16 cellular contexts compared by ENCODE assay signal in genomic region chr9:125329978-125330377, GRCh38.
"Had no signal": no experiment of that assay in that cellular context is flagged by ENCODE, and none has a peak within 500 bp of the region (broad histone marks: within the 10 kb centered on the region; RNA-seq: fewer than 3 reads in every experiment).

No MANE protein-coding gene starts in this region.

- H3K27me3 Mint-ChIP-seq: activated B cell treated with CpG ODN at 0.5 μM for 24 hours; activated CD4-positive, alpha-beta T cell treated with anti-CD3 and anti-CD28 coated beads, Interleukin-2, amount 10 ng/mL, durations not matched to agents 7 days and 5 days; activated T-helper 17 cell treated with anti-CD3 and anti-CD28 coated beads, Interleukin-2, amount 50 U/mL, for 72 hours; stimulated activated naive CD8-positive, alpha-beta T cell treated with anti-CD3 and anti-CD28 coated beads, Interleukin-15, Interleukin-2, amounts not matched to agents 100 ng/mL and 50 ng/mL, for 24 hours had no signal

- H3K4me3 Mint-ChIP-seq: activated B cell treated with CpG ODN at 0.5 μM for 24 hours; activated CD4-positive, alpha-beta T cell treated with anti-CD3 and anti-CD28 coated beads, Interleukin-2, amount 10 ng/mL, durations not matched to agents 7 days and 5 days; activated naive CD4-positive, alpha-beta T cell treated with anti-CD3 and anti-CD28 coated beads for 36 hours; activated T-helper 17 cell treated with anti-CD3 and anti-CD28 coated beads, Interleukin-2, amount 50 U/mL, for 72 hours; stimulated activated naive CD8-positive, alpha-beta T cell treated with anti-CD3 and anti-CD28 coated beads, Interleukin-15, Interleukin-2, amounts not matched to agents 100 ng/mL and 50 ng/mL, for 24 hours; T-helper 1 cell treated with Interleukin-12 subunit alpha and Interleukin-12 subunit beta and Interleukin-4 antibody, amounts not matched to agents 30 μg/mL and 1 μg/mL, for 36 hours had no signal

- H3K9me3 Mint-ChIP-seq: activated B cell treated with CpG ODN at 0.5 μM for 24 hours; activated CD4-positive, alpha-beta T cell treated with anti-CD3 and anti-CD28 coated beads, Interleukin-2, amount 10 ng/mL, durations not matched to agents 7 days and 5 days; activated naive CD4-positive, alpha-beta T cell treated with anti-CD3 and anti-CD28 coated beads for 36 hours; activated T-helper 17 cell treated with anti-CD3 and anti-CD28 coated beads, Interleukin-2, amount 50 U/mL, for 72 hours; stimulated activated naive CD8-positive, alpha-beta T cell treated with anti-CD3 and anti-CD28 coated beads, Interleukin-15, Interleukin-2, amounts not matched to agents 100 ng/mL and 50 ng/mL, for 24 hours; T-helper 1 cell treated with Interleukin-12 subunit alpha and Interleukin-12 subunit beta and Interleukin-4 antibody, amounts not matched to agents 30 μg/mL and 1 μg/mL, for 36 hours had no signal

- H3K27me3 ChIP-seq: body of pancreas, heart right ventricle, testis, vagina had no signal

- H3K27ac ChIP-seq: body of pancreas, heart right ventricle, parathyroid adenoma, testis, vagina had no signal

- DNase-seq: activated B cell treated with CpG ODN at 0.5 μM for 24 hours; activated CD4-positive, alpha-beta T cell treated with anti-CD3 and anti-CD28 coated beads, Interleukin-2, amount 10 ng/mL, durations not matched to agents 7 days and 5 days; activated CD8-positive, alpha-beta memory T cell treated with anti-CD3 and anti-CD28 coated beads for 24 hours; activated naive CD4-positive, alpha-beta T cell treated with anti-CD3 and anti-CD28 coated beads for 36 hours; body of pancreas; heart right ventricle; left ventricle myocardium superior; retina; stimulated activated CD4-positive, alpha-beta T cell treated with anti-CD3 and anti-CD28 coated beads, Interleukin-15, amount 100 ng/mL, for 24 hours; stimulated activated CD4-positive, alpha-beta T cell treated with anti-CD3 and anti-CD28 coated beads, Interleukin-4, amount 100 ng/mL, for 24 hours; testis had no signal

- H3K4me3 ChIP-seq: body of pancreas, heart right ventricle, testis, vagina had no signal

- H3K27ac Mint-ChIP-seq: activated B cell treated with CpG ODN at 0.5 μM for 24 hours; activated CD4-positive, alpha-beta T cell treated with anti-CD3 and anti-CD28 coated beads, Interleukin-2, amount 10 ng/mL, durations not matched to agents 7 days and 5 days; activated naive CD4-positive, alpha-beta T cell treated with anti-CD3 and anti-CD28 coated beads for 36 hours; activated T-helper 17 cell treated with anti-CD3 and anti-CD28 coated beads, Interleukin-2, amount 50 U/mL, for 72 hours; stimulated activated naive CD8-positive, alpha-beta T cell treated with anti-CD3 and anti-CD28 coated beads, Interleukin-15, Interleukin-2, amounts not matched to agents 100 ng/mL and 50 ng/mL, for 24 hours; T-helper 1 cell treated with Interleukin-12 subunit alpha and Interleukin-12 subunit beta and Interleukin-4 antibody, amounts not matched to agents 30 μg/mL and 1 μg/mL, for 36 hours had no signal
